In the genomic region with DNA sequence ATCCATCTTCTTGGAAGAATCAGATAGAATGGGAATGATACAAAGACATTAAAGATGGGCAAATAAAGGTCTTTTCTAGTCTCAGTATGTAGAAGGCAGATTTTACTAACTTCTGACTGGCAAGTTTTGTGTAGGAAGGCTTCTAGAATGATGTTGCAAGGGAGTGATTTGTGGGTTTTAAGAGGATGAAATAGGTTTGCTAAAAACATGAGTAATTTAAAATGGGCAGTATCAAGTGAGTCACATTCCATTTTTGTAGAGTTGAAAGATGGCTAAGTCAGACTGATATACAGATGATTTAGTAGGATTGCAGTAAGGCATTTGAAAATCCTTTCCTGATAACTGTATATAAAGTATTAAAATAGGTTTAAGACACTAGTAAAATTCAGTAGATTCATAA, we compare ENCODE assay signal across 16 cellular contexts.
"Had no signal": no experiment of that assay in that cellular context is flagged by ENCODE, and none has a peak within 500 bp of the region (broad histone marks: within the 10 kb centered on the region; RNA-seq: fewer than 3 reads in every experiment).

No MANE protein-coding gene starts in this region.

- H3K9me3 ChIP-seq: ascending aorta, heart left ventricle, mucosa of descending colon, neutrophil, tibial artery, uterus had no signal

- H3K36me3 ChIP-seq: ascending aorta, heart left ventricle, neutrophil, tibial artery, uterus had no signal

- H3K27ac ChIP-seq: ascending aorta, coronary artery, heart left ventricle, neutrophil, tibial artery, uterus had no signal

- DNase-seq: activated CD4-positive, alpha-beta memory T cell treated with anti-CD3 and anti-CD28 coated beads, Interleukin-2, amount 10 ng/mL, durations not matched to agents 7 days and 5 days; activated CD8-positive, alpha-beta memory T cell treated with anti-CD3 and anti-CD28 coated beads, Interleukin-2, amount 50 U/mL, for 4 hours; activated naive CD8-positive, alpha-beta T cell treated with anti-CD3 and anti-CD28 coated beads, Interleukin-2, amount 10 ng/mL, durations not matched to agents 7 days and 5 days; effector CD8-positive, alpha-beta T cell; foreskin melanocyte; heart left ventricle; mucosa of descending colon; naive thymus-derived CD8-positive, alpha-beta T cell; posterior cingulate gyrus; tibial artery; uterus had no signal

- H3K4me3 ChIP-seq: ascending aorta, coronary artery, heart left ventricle, mucosa of descending colon, tibial artery, uterus had no signal

- H3K4me1 ChIP-seq: ascending aorta, heart left ventricle, tibial artery, uterus had no signal

- ATAC-seq: heart left ventricle; left lobe of liver; mucosa of descending colon; naive thymus-derived CD8-positive, alpha-beta T cell; stimulated activated effector memory CD8-positive, alpha-beta T cell treated with anti-CD3 and anti-CD28 coated beads, Interleukin-12 subunit alpha, Interleukin-12 subunit beta, amount 100 ng/mL, for 72 hours had no signal

- H3K27me3 ChIP-seq: ascending aorta, heart left ventricle, neutrophil, tibial artery, uterus had no signal
